In the genomic region with DNA sequence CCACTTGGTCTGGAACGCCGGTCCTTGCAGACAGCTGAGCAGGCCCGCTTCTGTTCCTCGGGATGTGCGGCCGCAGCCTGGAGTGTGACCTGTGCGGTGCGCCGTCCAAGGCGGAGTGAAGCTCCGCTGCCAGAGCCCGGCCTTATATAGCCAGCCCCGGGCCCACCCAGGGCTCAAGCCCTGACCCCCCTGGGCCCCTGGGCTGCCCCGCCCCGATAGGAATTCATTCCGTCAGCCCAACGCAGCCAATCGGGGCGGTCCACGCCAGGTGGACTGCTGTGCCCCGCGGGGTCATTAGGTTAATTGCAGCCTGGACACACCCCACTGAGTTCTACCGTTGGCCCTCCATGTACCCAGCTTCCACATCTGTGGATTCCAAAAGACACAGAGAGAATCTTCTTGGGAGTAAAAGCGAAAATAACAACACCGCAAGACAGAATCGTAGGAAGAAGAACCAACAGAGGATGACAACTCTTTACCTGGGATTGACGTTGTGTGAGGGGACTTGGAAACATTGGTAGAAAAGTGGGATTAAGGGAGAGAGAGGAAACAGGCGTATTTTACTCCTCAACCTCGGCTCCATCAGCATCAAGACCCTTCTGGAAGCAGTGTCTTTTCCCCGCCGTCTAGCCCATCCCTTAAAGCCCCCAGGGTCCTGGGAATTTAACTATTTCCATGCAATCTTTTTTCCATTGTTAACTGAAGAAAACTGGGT, we compare ENCODE assay signal across 1 cellular context. TPM values are rescaled to one million over a fixed set of nuclear protein-coding genes. Genes with fewer than 3 reads are reported as not detected.
"Had no signal": no experiment of that assay in that cellular context is flagged by ENCODE, and none has a peak within 500 bp of the region (broad histone marks: within the 10 kb centered on the region; RNA-seq: fewer than 3 reads in every experiment).

No MANE protein-coding gene starts in this region.

RNA-seq across cellular contexts. Expression of a gene that starts 47.3 kb away (rescaled TPM):
- total RNA-seq: ascending aorta had no signal
